Comparison of ENCODE assay signal across 29 cellular contexts in genomic region chr12:68977335-68977734, GRCh38. TPM values are rescaled to one million over a fixed set of nuclear protein-coding genes. Genes with fewer than 3 reads are reported as not detected.
DNase-seq lines count a peak whose midpoint lies in the region; ATAC-seq and TF ChIP-seq lines count a peak whose summit lies in the region.
"Had no signal": no experiment of that assay in that cellular context is flagged by ENCODE, and none has a peak within 500 bp of the region (broad histone marks: within the 10 kb centered on the region; RNA-seq: fewer than 3 reads in every experiment).

No MANE protein-coding gene starts in this region.

- no peaks in the 10 kb centered on the region for H3K36me3 Mint-ChIP-seq in GM23338 (ENCODE audit: low read depth)
- H3K36me3 Mint-ChIP-seq: activated naive CD8-positive, alpha-beta T cell treated with anti-CD3 and anti-CD28 coated beads for 36 hours; type B pancreatic cell had no signal

- peaks cover 12% of the 10 kb centered on the region for H3K4me1 Mint-ChIP-seq in GM23338

- no peak overlapping the region for H3K4me2 ChIP-seq in GM23338

- no peak overlapping the region for H3K4me3 ChIP-seq in GM23338
- H3K4me3 ChIP-seq: colonic mucosa, pancreas, right atrium auricular region had no signal

- peaks cover 13% of the 10 kb centered on the region for H3K4me1 ChIP-seq in GM23338 (ENCODE audit: insufficient read depth)
- H3K4me1 ChIP-seq: colonic mucosa had no signal

- no peak for DNase-seq in GM23338 (ENCODE audit: low spot score)
- peak; percentile 54 for DNase-seq in epidermal melanocyte (ENCODE audit: insufficient read length, low spot score)
- DNase-seq in medulla oblongata (ENCODE audit: extremely low spot score): peak; percentile 89
- peak in 8 of 49 donors; percentile 4 to 43 (median 12) for DNase-seq in substantia nigra (lab: John Stamatoyannopoulos, UW)
- no peak for DNase-seq in Right ventricle myocardium inferior (ENCODE audit: missing footprints)
- no peak for DNase-seq in NK-92 (lab: John Stamatoyannopoulos, UW; ENCODE audit: unreplicated experiment)
- no peak for DNase-seq in T1000 (lab: John Stamatoyannopoulos, UW)
- DNase-seq in activated T-cell treated with anti-CD3 and anti-CD28 coated beads for 4 hours: no peak
- DNase-seq: activated CD4-positive, alpha-beta T cell treated with anti-CD3 and anti-CD28 coated beads for 4 hours; activated gamma-delta T cell; activated naive CD8-positive, alpha-beta T cell treated with anti-CD3 and anti-CD28 coated beads for 36 hours; activated T-cell treated with anti-CD3 and anti-CD28 coated beads, Interleukin-2, amount 50 U/mL, for 1 hour; aorta; Calu3; colonic mucosa; DMS79 treated with DMSO at 0.1 percent for 48 hours; effector memory CD4-positive, alpha-beta T cell; GF-D8; NCI-H1417 treated with DMSO at 0.1 percent for 48 hours; NCI-H2081; NCI-H2227 treated with DMSO at 0.1 percent for 48 hours; nephron progenitor cell; pancreas; Right ventricle myocardium superior; stimulated activated CD4-positive, alpha-beta T cell treated with anti-CD3 and anti-CD28 coated beads, Interleukin-2, amount 100 ng/mL, for 24 hours; stimulated activated naive CD8-positive, alpha-beta T cell treated with anti-CD3 and anti-CD28 coated beads, Interleukin-15, amount 100 ng/mL, for 72 hours had no signal

- H2AFZ ChIP-seq in GM23338: peak overlapping the region; percentile 92; the same call in 1 of the 2 replicates

- H3K27ac ChIP-seq in GM23338 (ENCODE audit: low read depth): no peak overlapping the region
- peak overlapping the region; percentile 92 for H3K27ac ChIP-seq in substantia nigra (ENCODE audit: low read depth, low read length, poor library complexity, severe bottlenecking)
- H3K27ac ChIP-seq: C4-2B, colonic mucosa, right atrium auricular region had no signal

- TF ChIP-seq CTCF in GM23338 (conservative IDR thresholded peaks at IDR 0.05; ENCODE audit: low read depth in 2 of 2): no peak

- no peaks in the 10 kb centered on the region for H3K79me2 ChIP-seq in GM23338 (replicated peaks; ENCODE audit: insufficient read depth)

- H3F3A ChIP-seq in GM23338 (replicated peaks; ENCODE audit: low read depth): no peaks in the 10 kb centered on the region

- H3K4me3 Mint-ChIP-seq in GM23338: no peak overlapping the region
- H3K4me3 Mint-ChIP-seq: activated naive CD8-positive, alpha-beta T cell treated with anti-CD3 and anti-CD28 coated beads for 36 hours; nephron progenitor cell; stimulated activated naive CD8-positive, alpha-beta T cell treated with anti-CD3 and anti-CD28 coated beads, Interleukin-15, amount 100 ng/mL, for 72 hours; type B pancreatic cell had no signal

- H3K36me3 ChIP-seq in GM23338 (ENCODE audit: insufficient read depth): no peaks in the 10 kb centered on the region
- H3K36me3 ChIP-seq: colonic mucosa, pancreas, right atrium auricular region had no signal

- no peaks in the 10 kb centered on the region for H4K20me1 ChIP-seq in GM23338 (replicated peaks; ENCODE audit: insufficient read depth)

- no peak for ATAC-seq in GM23338
- ATAC-seq in Right ventricle myocardium inferior: no peak
- ATAC-seq: stimulated activated naive CD8-positive, alpha-beta T cell treated with anti-CD3 and anti-CD28 coated beads, Interleukin-15, amount 100 ng/mL, for 72 hours had no signal

- H3K9me2 ChIP-seq in GM23338 (ENCODE audit: insufficient read depth): 0 out of 2 replicates have a peak, but pooled peaks cover 1% of the 10 kb centered on the region

- no peak overlapping the region for H3K27ac Mint-ChIP-seq in GM23338
- H3K27ac Mint-ChIP-seq: activated naive CD8-positive, alpha-beta T cell treated with anti-CD3 and anti-CD28 coated beads for 36 hours; nephron progenitor cell; stimulated activated naive CD8-positive, alpha-beta T cell treated with anti-CD3 and anti-CD28 coated beads, Interleukin-15, amount 100 ng/mL, for 72 hours; type B pancreatic cell had no signal

- no peaks in the 10 kb centered on the region for H3K27me3 Mint-ChIP-seq in GM23338 (ENCODE audit: insufficient read depth, low read depth, poor library complexity)
- H3K27me3 Mint-ChIP-seq: activated naive CD8-positive, alpha-beta T cell treated with anti-CD3 and anti-CD28 coated beads for 36 hours; type B pancreatic cell had no signal

- intact Hi-C loops in Right ventricle myocardium inferior (cut with DNase I): no loop called here

- no peaks in the 10 kb centered on the region for H3K27me3 ChIP-seq in GM23338 (ENCODE audit: insufficient read depth)
- H3K27me3 ChIP-seq: colonic mucosa, pancreas, right atrium auricular region had no signal

- no peaks in the 10 kb centered on the region; the same call in 2 of the 3 replicates for H3K9me3 Mint-ChIP-seq in GM23338
- H3K9me3 Mint-ChIP-seq: nephron progenitor cell, type B pancreatic cell had no signal

TF ChIP-seq in GM23338, 12 proteins besides CTCF, POLR2A, EP300 and RAD21 (continues in another document):
- TF ChIP-seq NANOG (IDR thresholded peaks at IDR 0.05; ENCODE audit: borderline replicate concordance) (no peak), EZH2 (IDR thresholded peaks at IDR 0.05; ENCODE audit: low read depth, unreplicated experiment) (no peak), CREB1 (CRISPR knock-in tag; IDR thresholded peaks at IDR 0.05; ENCODE audit: low read depth) (no peak)
- TF ChIP-seq, protein P1, sequence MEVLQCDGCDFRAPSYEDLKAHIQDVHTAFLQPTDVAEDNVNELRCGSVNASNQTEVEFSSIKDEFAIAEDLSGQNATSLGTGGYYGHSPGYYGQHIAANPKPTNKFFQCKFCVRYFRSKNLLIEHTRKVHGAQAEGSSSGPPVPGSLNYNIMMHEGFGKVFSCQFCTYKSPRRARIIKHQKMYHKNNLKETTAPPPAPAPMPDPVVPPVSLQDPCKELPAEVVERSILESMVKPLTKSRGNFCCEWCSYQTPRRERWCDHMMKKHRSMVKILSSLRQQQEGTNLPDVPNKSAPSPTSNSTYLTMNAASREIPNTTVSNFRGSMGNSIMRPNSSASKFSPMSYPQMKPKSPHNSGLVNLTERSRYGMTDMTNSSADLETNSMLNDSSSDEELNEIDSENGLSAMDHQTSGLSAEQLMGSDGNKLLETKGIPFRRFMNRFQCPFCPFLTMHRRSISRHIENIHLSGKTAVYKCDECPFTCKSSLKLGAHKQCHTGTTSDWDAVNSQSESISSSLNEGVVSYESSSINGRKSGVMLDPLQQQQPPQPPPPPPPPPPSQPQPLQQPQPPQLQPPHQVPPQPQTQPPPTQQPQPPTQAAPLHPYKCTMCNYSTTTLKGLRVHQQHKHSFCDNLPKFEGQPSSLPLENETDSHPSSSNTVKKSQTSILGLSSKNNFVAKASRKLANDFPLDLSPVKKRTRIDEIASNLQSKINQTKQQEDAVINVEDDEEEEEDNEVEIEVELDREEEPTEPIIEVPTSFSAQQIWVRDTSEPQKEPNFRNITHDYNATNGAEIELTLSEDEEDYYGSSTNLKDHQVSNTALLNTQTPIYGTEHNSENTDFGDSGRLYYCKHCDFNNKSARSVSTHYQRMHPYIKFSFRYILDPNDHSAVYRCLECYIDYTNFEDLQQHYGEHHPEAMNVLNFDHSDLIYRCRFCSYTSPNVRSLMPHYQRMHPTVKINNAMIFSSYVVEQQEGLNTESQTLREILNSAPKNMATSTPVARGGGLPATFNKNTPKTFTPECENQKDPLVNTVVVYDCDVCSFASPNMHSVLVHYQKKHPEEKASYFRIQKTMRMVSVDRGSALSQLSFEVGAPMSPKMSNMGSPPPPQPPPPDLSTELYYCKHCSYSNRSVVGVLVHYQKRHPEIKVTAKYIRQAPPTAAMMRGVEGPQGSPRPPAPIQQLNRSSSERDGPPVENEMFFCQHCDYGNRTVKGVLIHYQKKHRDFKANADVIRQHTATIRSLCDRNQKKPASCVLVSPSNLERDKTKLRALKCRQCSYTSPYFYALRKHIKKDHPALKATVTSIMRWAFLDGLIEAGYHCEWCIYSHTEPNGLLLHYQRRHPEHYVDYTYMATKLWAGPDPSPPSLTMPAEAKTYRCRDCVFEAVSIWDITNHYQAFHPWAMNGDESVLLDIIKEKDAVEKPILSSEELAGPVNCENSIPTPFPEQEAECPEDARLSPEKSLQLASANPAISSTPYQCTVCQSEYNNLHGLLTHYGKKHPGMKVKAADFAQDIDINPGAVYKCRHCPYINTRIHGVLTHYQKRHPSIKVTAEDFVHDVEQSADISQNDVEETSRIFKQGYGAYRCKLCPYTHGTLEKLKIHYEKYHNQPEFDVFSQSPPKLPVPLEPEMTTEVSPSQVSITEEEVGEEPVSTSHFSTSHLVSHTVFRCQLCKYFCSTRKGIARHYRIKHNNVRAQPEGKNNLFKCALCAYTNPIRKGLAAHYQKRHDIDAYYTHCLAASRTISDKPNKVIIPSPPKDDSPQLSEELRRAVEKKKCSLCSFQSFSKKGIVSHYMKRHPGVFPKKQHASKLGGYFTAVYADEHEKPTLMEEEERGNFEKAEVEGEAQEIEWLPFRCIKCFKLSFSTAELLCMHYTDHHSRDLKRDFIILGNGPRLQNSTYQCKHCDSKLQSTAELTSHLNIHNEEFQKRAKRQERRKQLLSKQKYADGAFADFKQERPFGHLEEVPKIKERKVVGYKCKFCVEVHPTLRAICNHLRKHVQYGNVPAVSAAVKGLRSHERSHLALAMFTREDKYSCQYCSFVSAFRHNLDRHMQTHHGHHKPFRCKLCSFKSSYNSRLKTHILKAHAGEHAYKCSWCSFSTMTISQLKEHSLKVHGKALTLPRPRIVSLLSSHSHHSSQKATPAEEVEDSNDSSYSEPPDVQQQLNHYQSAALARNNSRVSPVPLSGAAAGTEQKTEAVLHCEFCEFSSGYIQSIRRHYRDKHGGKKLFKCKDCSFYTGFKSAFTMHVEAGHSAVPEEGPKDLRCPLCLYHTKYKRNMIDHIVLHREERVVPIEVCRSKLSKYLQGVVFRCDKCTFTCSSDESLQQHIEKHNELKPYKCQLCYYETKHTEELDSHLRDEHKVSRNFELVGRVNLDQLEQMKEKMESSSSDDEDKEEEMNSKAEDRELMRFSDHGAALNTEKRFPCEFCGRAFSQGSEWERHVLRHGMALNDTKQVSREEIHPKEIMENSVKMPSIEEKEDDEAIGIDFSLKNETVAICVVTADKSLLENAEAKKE (CRISPR knock-in tag; IDR thresholded peaks at IDR 0.05): no peak

RNA-seq across cellular contexts. Expression of gene CPM, which starts 44.4 kb away (rescaled TPM):
- total RNA-seq in GM23338 (2014; rRNA removed; shearing (Covaris generic)): 0.16 and 5.8 TPM in 2 replicates
- polyA plus RNA-seq in GM23338 (2016; fragmentation: Nextera tagmentation; extraction: Ambion mirVana): 0.37 and 0.49 TPM in 2 replicates
- total RNA-seq in Right ventricle myocardium inferior: 7.5 TPM

Comparison
In these comparisons a context has a peak if more than half of its experiments do, and no peak if none do; other contexts are left out.
1. DNase-seq: peak in epidermal melanocyte (single experiment) and medulla oblongata (single experiment); none in GM23338 (single experiment), Right ventricle myocardium inferior (single experiment), NK-92 (single experiment), T1000 (single experiment) and activated T-cell treated with anti-CD3 and anti-CD28 coated beads for 4 hours (single experiment).